ENCODE assay signal across 13 cellular contexts in the genomic region with DNA sequence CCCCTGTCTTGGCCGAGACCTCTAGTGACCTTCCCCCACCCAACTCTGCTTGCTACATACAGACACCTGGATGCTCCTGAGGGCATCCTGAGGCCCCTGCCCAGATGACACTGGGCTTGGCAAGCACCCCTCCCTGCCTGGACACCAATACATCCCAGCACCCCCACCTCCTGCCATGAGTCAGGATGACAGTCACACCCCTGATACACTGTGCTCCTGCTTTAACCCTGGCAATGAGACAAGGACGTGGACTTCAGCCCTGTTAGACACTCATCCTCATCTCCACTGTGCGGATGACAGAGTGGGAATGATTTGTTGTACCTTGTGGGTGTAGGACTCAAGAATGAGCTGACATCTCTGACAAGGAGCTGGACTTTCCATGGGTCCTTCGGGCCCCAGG.
"Had no signal": no experiment of that assay in that cellular context is flagged by ENCODE, and none has a peak within 500 bp of the region (broad histone marks: within the 10 kb centered on the region; RNA-seq: fewer than 3 reads in every experiment).

No MANE protein-coding gene starts in this region.

- H3K36me3 ChIP-seq: esophagus squamous epithelium, heart left ventricle, prostate gland, thoracic aorta, transverse colon had no signal

- H3K9ac ChIP-seq: parathyroid adenoma had no signal

- H2AFZ ChIP-seq: parathyroid adenoma had no signal

- H3K4me3 ChIP-seq: esophagus squamous epithelium, heart left ventricle, prostate gland, thoracic aorta, transverse colon had no signal

- H3K4me1 ChIP-seq: esophagus squamous epithelium, foreskin keratinocyte, parathyroid adenoma, prostate gland, transverse colon had no signal

- H3K27ac ChIP-seq: esophagus squamous epithelium, foreskin keratinocyte, heart left ventricle, parathyroid adenoma, prostate gland, thoracic aorta, transverse colon had no signal

- DNase-seq: esophagus squamous epithelium; foreskin keratinocyte; heart left ventricle; hippocampal formation; kidney glomerular epithelial cell; mammary epithelial cell; naive thymus-derived CD4-positive, alpha-beta T cell; nephron progenitor cell; transverse colon had no signal

- ATAC-seq: foreskin keratinocyte; heart left ventricle; naive thymus-derived CD4-positive, alpha-beta T cell; sciatic nerve had no signal

- H3K27me3 ChIP-seq: esophagus squamous epithelium, foreskin keratinocyte, heart left ventricle, transverse colon had no signal

- H3K79me2 ChIP-seq: parathyroid adenoma had no signal

- H3K9me3 ChIP-seq: esophagus squamous epithelium, prostate gland, thoracic aorta, transverse colon had no signal
